ENCODE assay signal across 8 cellular contexts in genomic region chr10:87504307-87504666, GRCh38. TPM values are rescaled to one million over a fixed set of nuclear protein-coding genes. Genes with fewer than 3 reads are reported as not detected.
DNase-seq lines count a peak whose midpoint lies in the region; ATAC-seq and TF ChIP-seq lines count a peak whose summit lies in the region.

No MANE protein-coding gene starts in this region.

- H3K9me3 Mint-ChIP-seq in central memory CD8-positive, alpha-beta T cell: no peaks in the 10 kb centered on the region

- no peaks in the 10 kb centered on the region; the same call in 1 of the 2 replicates for H4K20me1 ChIP-seq in IMR-90 (ENCODE audit: insufficient read depth, low read length)

- peak overlapping the region; percentile 88 to 97 for H4K8ac ChIP-seq in IMR-90 (ENCODE audit: low read depth in 2 of 2, low read length in 2 of 2)

- ATAC-seq in IMR-90 (ENCODE audit: low read depth) (peak; percentile 50; the same call in 1 of the 2 replicates), GM21529 (IDR thresholded peaks at IDR 0.05; ENCODE audit: unreplicated experiment) (no peak)
- ATAC-seq in central memory CD8-positive, alpha-beta T cell (replicated peaks; ENCODE audit: extremely low read depth, poor library complexity, severe bottlenecking): no peak

- no peaks in the 10 kb centered on the region for H3K27me3 Mint-ChIP-seq in central memory CD8-positive, alpha-beta T cell

- in situ Hi-C loops in IMR-90 (cut with MboI; ENCODE audit: low sequenced_read_pairs): loop anchor here (25.0 kb wide), 1 partner anchor 292 kb away; no protein-coding TSS in a partner anchor
- in situ Hi-C loops in G401 (cut with HindIII; ENCODE audit: low sequenced_read_pairs): no loop called here

- peak overlapping the region; percentile 80 for H3K27ac Mint-ChIP-seq in central memory CD8-positive, alpha-beta T cell (ENCODE audit: low read depth)

- H3K4me3 Mint-ChIP-seq in central memory CD8-positive, alpha-beta T cell: peak overlapping the region; percentile 92

- TF ChIP-seq POLR2A in IMR-90 (IDR thresholded peaks at IDR 0.05; ENCODE audit: low read depth, low read length): no peak

- BruUV-seq in IMR-90 (replicated peaks; lab: Mats Ljungman, UMichigan): TSS peak; percentile 84

- peak overlapping the region; percentile 87 for H3K27ac ChIP-seq in IMR-90 (ENCODE audit: insufficient read depth, low read length)

- dilution Hi-C loops in IMR-90 (cut with HindIII; ENCODE audit: low sequenced_read_pairs, unreplicated experiment): no loop called here

- H3K79me1 ChIP-seq in IMR-90 (ENCODE audit: low read depth in 1 of 2, low read length in 2 of 2): peaks cover 16 to 36% of the 10 kb centered on the region in 2 experiments

- peak overlapping the region; percentile 97 for H3K4me2 ChIP-seq in IMR-90 (ENCODE audit: low read depth, low read length)

- H3K9ac ChIP-seq in IMR-90 (ENCODE audit: low read depth, low read length) (peak overlapping the region; percentile 89), mucosa of stomach (ENCODE audit: low read length) (peak overlapping the region; percentile 70)

- no peaks in the 10 kb centered on the region for H3K27me3 ChIP-seq in IMR-90 (ENCODE audit: control insufficient read depth, insufficient read depth, low read length)
- no peaks in the 10 kb centered on the region for H3K27me3 ChIP-seq in mucosa of stomach (ENCODE audit: control insufficient read depth, insufficient read depth, low read length)

- POLR2A ChIA-PET in AG04449 (lab: Yijun Ruan, JAX): interaction anchor here (0.8 to 1.2 kb wide), 4 partner anchors 20 to 550 kb away, joined by 3 to 4 read pairs (median 3); no protein-coding TSS in a partner anchor
- POLR2A ChIA-PET in IMR-90 (lab: Charles Lee; ENCODE audit: unreplicated experiment): interaction anchor here (1.1 kb wide), 1 partner anchor 9 kb away, joined by 3 read pairs; no protein-coding TSS in a partner anchor

- peak overlapping the region; percentile 98 for H3K23ac ChIP-seq in IMR-90 (ENCODE audit: low read depth, low read length)

- CTCF ChIA-PET in AG04449 (lab: Yijun Ruan, JAX): interaction anchor here (0.9 to 1.9 kb wide), 2 partner anchors 40 to 565 kb away, joined by 3 to 6 read pairs; no protein-coding TSS in a partner anchor
- CTCF ChIA-PET in IMR-90 (lab: Yijun Ruan, JAX): interaction anchor here (0.5 kb wide), 1 partner anchor 75 kb away, joined by 7 read pairs; no protein-coding TSS in a partner anchor

- DNase-seq in AG04449 (ENCODE audit: low read depth, low spot score): no peak
- DNase-seq in IMR-90: no peak
- DNase-seq in central memory CD8-positive, alpha-beta T cell (ENCODE audit: low spot score in 2 of 2): no peak
- no peak for DNase-seq in GM03348 (ENCODE audit: low spot score)
- DNase-seq in G401 (ENCODE audit: low spot score): no peak
- DNase-seq in RKO (ENCODE audit: low spot score): no peak

- peak overlapping the region; percentile 95 for H3K4ac ChIP-seq in IMR-90 (ENCODE audit: low read depth, low read length)

- no peak overlapping the region for H2BK15ac ChIP-seq in IMR-90 (ENCODE audit: low read depth, low read length)

- no peaks in the 10 kb centered on the region; the same call in 1 of the 2 replicates for H3K9me1 ChIP-seq in IMR-90 (ENCODE audit: insufficient read depth, low read length)

- peak overlapping the region; percentile 82 for H4K91ac ChIP-seq in IMR-90 (ENCODE audit: insufficient read depth, low read depth, low read length)

- TF ChIP-seq CTCF in AG04449 (IDR thresholded peaks at IDR 0.05; ENCODE audit: insufficient read depth, low read length, missing control alignments) (no peak), IMR-90 (conservative IDR thresholded peaks at IDR 0.05; ENCODE audit: low read depth, low read length) (no peak)

- peak overlapping the region; percentile 58 for H2BK120ac ChIP-seq in IMR-90 (ENCODE audit: low read depth, low read length)

- WGBS in IMR-90 (ENCODE audit: extremely low coverage in 2 of 2, insufficient read length in 1 of 2), 2 experiments: 0% methylated on average over 6 of the region's 13 CpGs; no CpG with 5 or more reads in 1 of the 2 experiments

- H2AK5ac ChIP-seq in IMR-90 (ENCODE audit: low read depth, low read length): no peak overlapping the region; the same call in none of the 2 replicates

- H3K18ac ChIP-seq in IMR-90 (ENCODE audit: low read depth, low read length): peak overlapping the region; percentile 67

- H2AK9ac ChIP-seq in IMR-90 (replicated peaks; ENCODE audit: low read depth, low read length, poor library complexity): peak overlapping the region; percentile 38

- H3K14ac ChIP-seq in IMR-90 (replicated peaks; ENCODE audit: low read depth, low read length): peak overlapping the region; percentile 99

- peak overlapping the region; percentile 87 for H2BK5ac ChIP-seq in IMR-90 (ENCODE audit: low read depth, low read length, poor library complexity, severe bottlenecking)

- peak overlapping the region; percentile 98 for H2AFZ ChIP-seq in IMR-90 (replicated peaks; ENCODE audit: low read length, poor library complexity)

- H3K56ac ChIP-seq in IMR-90 (ENCODE audit: extremely low read depth, insufficient read depth, low read length): peak overlapping the region; percentile 93

- H3K36me3 ChIP-seq in IMR-90 (ENCODE audit: control insufficient read depth, insufficient read depth, low read length): no peaks in the 10 kb centered on the region
- no peaks in the 10 kb centered on the region for H3K36me3 ChIP-seq in mucosa of stomach (ENCODE audit: control insufficient read depth, insufficient read depth, low read length)

- intact Hi-C loops in IMR-90 (cut with micrococcal nuclease): no loop called here

- peaks cover 1% of the 10 kb centered on the region; the same call in 1 of the 2 replicates for H3K4me1 ChIP-seq in IMR-90 (ENCODE audit: control insufficient read depth, insufficient read depth, low read length)
- peaks cover 5% of the 10 kb centered on the region for H3K4me1 ChIP-seq in mucosa of stomach (ENCODE audit: control insufficient read depth, insufficient read depth, low read length)

- no peak for TF ChIP-seq RAD21 in IMR-90 (IDR thresholded peaks at IDR 0.05; ENCODE audit: low read length)

- H3K9me3 ChIP-seq in IMR-90 (ENCODE audit: control insufficient read depth, insufficient read depth, low read length): no peaks in the 10 kb centered on the region
- H3K9me3 ChIP-seq in mucosa of stomach (ENCODE audit: control insufficient read depth, low read length): no peaks in the 10 kb centered on the region

- peak overlapping the region; percentile 88 for H3K4me3 ChIP-seq in AG04449 (ENCODE audit: low read depth, low read length)
- H3K4me3 ChIP-seq in IMR-90 (ENCODE audit: insufficient read depth, low read depth, low read length): peak overlapping the region; percentile 83
- H3K4me3 ChIP-seq in mucosa of stomach (ENCODE audit: low read length): peak overlapping the region; percentile 94

- peaks cover 10% of the 10 kb centered on the region for H3K36me3 Mint-ChIP-seq in central memory CD8-positive, alpha-beta T cell (ENCODE audit: insufficient read depth)

- H4K5ac ChIP-seq in IMR-90 (ENCODE audit: low read depth, low read length): peak overlapping the region; percentile 94

- H3K4me1 Mint-ChIP-seq in central memory CD8-positive, alpha-beta T cell: peaks cover 13% of the 10 kb centered on the region

- H2BK20ac ChIP-seq in IMR-90 (ENCODE audit: low read depth, low read length): 0 out of 2 replicates have a peak overlapping the region, but pooled peaks have one; percentile 59

TF ChIP-seq in IMR-90, 13 proteins besides CTCF, POLR2A, EP300 and RAD21:
- peak; percentile 13; the same call in 1 of the 2 replicates for TF ChIP-seq CEBPB (IDR thresholded peaks at IDR 0.05; ENCODE audit: low read depth, low read length)
- no peak for TF ChIP-seq MAFK (IDR thresholded peaks at IDR 0.05; ENCODE audit: low read depth, low read length)

RNA-seq across cellular contexts. Expression of gene MINPP1, which starts 0.4 kb away (rescaled TPM):
- total RNA-seq in IMR-90 (2012; rRNA removed): 11.7 and 16.9 TPM in 2 replicates
- polyA plus RNA-seq in IMR-90 (2012; rRNA removed): 14.3 and 14.4 TPM in 2 replicates
- 7.3 and 12.3 TPM in 2 replicates for polyA plus RNA-seq in IMR-90 (2012; cell fraction: cytosol; rRNA removed)
- polyA plus RNA-seq in IMR-90 (2012; cell fraction: nucleus; rRNA removed; ENCODE audit: low replicate concordance): 7.2 and 10.0 TPM in 2 replicates
- total RNA-seq in G401 (2014; rRNA removed; shearing (Covaris generic)): 27.0 and 42.8 TPM in 2 replicates
